ENCODE assay signal across 26 cellular contexts in genomic region chr6:153237670-153238069, GRCh38.
"Had no signal": no experiment of that assay in that cellular context is flagged by ENCODE, and none has a peak within 500 bp of the region (broad histone marks: within the 10 kb centered on the region; RNA-seq: fewer than 3 reads in every experiment).

No MANE protein-coding gene starts in this region.

- H3K79me2 ChIP-seq: hepatocyte had no signal

- DNase-seq: colonic mucosa; cortex of kidney; effector CD8-positive, alpha-beta T cell; effector memory CD8-positive, alpha-beta T cell; endodermal cell; erythroblast; esophagus squamous epithelium; foreskin fibroblast; foreskin melanocyte; gastrocnemius medialis; heart left ventricle; hypothalamus; immature natural killer cell; islet precursor cell; kidney; kidney glomerular epithelial cell; left colon; left lung; left ventricle myocardium superior; lower lobe of right lung; mesenchymal stem cell; mucosa of descending colon had no signal

- H3K27me3 ChIP-seq: colonic mucosa, esophagus squamous epithelium, gastrocnemius medialis, heart left ventricle, hepatocyte, left lung had no signal

- ATAC-seq: effector memory CD8-positive, alpha-beta T cell; esophagus mucosa; gastrocnemius medialis; heart left ventricle; left colon; left lung; left ventricle myocardium superior; lower lobe of right lung; mucosa of descending colon had no signal

- H3K4me2 ChIP-seq: hepatocyte had no signal

- H3K36me3 ChIP-seq: colonic mucosa, esophagus squamous epithelium, gastrocnemius medialis, heart left ventricle, left lung, lower lobe of right lung had no signal

- FAIRE-seq: endometrium, kidney had no signal

- H3K4me3 ChIP-seq: colonic mucosa, esophagus squamous epithelium, gastrocnemius medialis, heart left ventricle, hepatocyte, left lung, lower lobe of right lung, mucosa of descending colon had no signal

- H3K4me1 ChIP-seq: colonic mucosa, esophagus squamous epithelium, gastrocnemius medialis, heart left ventricle, left lung, lower lobe of right lung had no signal

- H3K9me3 ChIP-seq: colonic mucosa, esophagus squamous epithelium, gastrocnemius medialis, lower lobe of right lung, mucosa of descending colon had no signal

- H3K27ac ChIP-seq: colonic mucosa, epithelial cell of prostate, esophagus squamous epithelium, gastrocnemius medialis, heart left ventricle, hepatocyte, left lung, lower lobe of right lung had no signal

- H2AFZ ChIP-seq: hepatocyte had no signal
